8 cellular contexts compared by ENCODE assay signal in genomic region chr19:12778020-12778904, GRCh38. TPM values are rescaled to one million over a fixed set of nuclear protein-coding genes. Genes with fewer than 3 reads are reported as not detected.
A peak's percentile ranks its signal among the peaks of the same experiment; 100 is the strongest.
DNase-seq lines count a peak whose midpoint lies in the region; ATAC-seq and TF ChIP-seq lines count a peak whose summit lies in the region.

No MANE protein-coding gene starts in this region.

- peak overlapping the region; percentile 80 for H3K4me3 Mint-ChIP-seq in activated naive CD8-positive, alpha-beta T cell treated with anti-CD3 and anti-CD28 coated beads for 36 hours

- DNase-seq in GM23248, result peak; percentile 88
- peak; percentile 86 for DNase-seq in NCI-H82 treated with DMSO at 0.1 percent for 48 hours (lab: John Stamatoyannopoulos, UW; ENCODE audit: unreplicated experiment)
- peak; percentile 52 for DNase-seq in activated naive CD8-positive, alpha-beta T cell treated with anti-CD3 and anti-CD28 coated beads for 36 hours
- DNase-seq in Right ventricle myocardium inferior (ENCODE audit: missing footprints), result peak; percentile 88
- DNase-seq in osteoblast (ENCODE audit: insufficient read length, low spot score, missing footprints), result peak; percentile 98
- DNase-seq in amniotic stem cell (lab: John Stamatoyannopoulos, UW), result no peak

- peaks cover 41% of the 10 kb centered on the region for H3F3A ChIP-seq in GM23248 (ENCODE audit: insufficient read depth)

- H3K9me2 ChIP-seq in GM23248 (ENCODE audit: insufficient read depth), result no peaks in the 10 kb centered on the region

- peaks cover 56 to 77% (median 71%) of the 10 kb centered on the region in 10 experiments for H3K4me1 ChIP-seq in BLaER1 treated with 17β-estradiol and CSF1 and Interleukin-3, amounts not matched to agents 10 nM and 100 nM
- H3K4me1 ChIP-seq in GM23248 (ENCODE audit: insufficient read depth) (peaks cover 18% of the 10 kb centered on the region), osteoblast (ENCODE audit: insufficient read depth, low read length) (peaks cover 42% of the 10 kb centered on the region)

- peaks cover 27% of the 10 kb centered on the region for H3K4me1 Mint-ChIP-seq in activated naive CD8-positive, alpha-beta T cell treated with anti-CD3 and anti-CD28 coated beads for 36 hours

- H3K36me3 Mint-ChIP-seq in activated naive CD8-positive, alpha-beta T cell treated with anti-CD3 and anti-CD28 coated beads for 36 hours, result no peaks in the 10 kb centered on the region

- peaks cover 0 to 6% (median 0%) of the 10 kb centered on the region in 11 experiments; a peak in 2 of 22 replicates for H4K20me1 ChIP-seq in BLaER1 treated with 17β-estradiol and CSF1 and Interleukin-3, amounts not matched to agents 10 nM and 100 nM
- no peaks in the 10 kb centered on the region for H4K20me1 ChIP-seq in GM23248 (ENCODE audit: insufficient read depth)
- H4K20me1 ChIP-seq in osteoblast (ENCODE audit: insufficient read depth, low read length), result no peaks in the 10 kb centered on the region

- TF ChIP-seq CTCF in osteoblast (IDR thresholded peaks at IDR 0.05; ENCODE audit: extremely low read depth, low read depth, low read length), result no peak

- WGBS in GM23248 (ENCODE audit: low coverage in 1 of 2, low lambda C conversion rate in 2 of 2, missing lambda C conversion rate in 2 of 2), 2 experiments, result 1% methylated on average over 37 to 42 of the region's 44 CpGs

- H3K27me3 ChIP-seq in BLaER1 treated with 17β-estradiol and CSF1 and Interleukin-3, amounts not matched to agents 10 nM and 100 nM, result no peaks in the 10 kb centered on the region
- H3K27me3 ChIP-seq in GM23248 (replicated peaks; ENCODE audit: insufficient read depth) (no peaks in the 10 kb centered on the region), osteoblast (ENCODE audit: insufficient read depth, low read length) (no peaks in the 10 kb centered on the region)

- no peaks in the 10 kb centered on the region for H3K36me3 ChIP-seq in BLaER1 treated with 17β-estradiol and CSF1 and Interleukin-3, amounts not matched to agents 10 nM and 100 nM
- H3K36me3 ChIP-seq in GM23248 (ENCODE audit: low read depth), result no peaks in the 10 kb centered on the region
- no peaks in the 10 kb centered on the region for H3K36me3 ChIP-seq in osteoblast (ENCODE audit: insufficient read depth, low read length)

- H3K4me3 ChIP-seq in BLaER1 treated with 17β-estradiol and CSF1 and Interleukin-3, amounts not matched to agents 10 nM and 100 nM, result peak overlapping the region; percentile 56 to 79 (median 64)
- peak overlapping the region; percentile 77 for H3K4me3 ChIP-seq in GM23248
- H3K4me3 ChIP-seq in osteoblast (ENCODE audit: insufficient read depth, low read length), result peak overlapping the region; percentile 84

- intact Hi-C loops in Right ventricle myocardium inferior (cut with DNase I), result no loop called here

- peak overlapping the region; percentile 81 for H2AFZ ChIP-seq in GM23248
- H2AFZ ChIP-seq in osteoblast (ENCODE audit: low read length), result peak overlapping the region; percentile 86

- in situ Hi-C loops in GM23248 (cut with MboI), result no loop called here

- peak; percentile 36 for ATAC-seq in Right ventricle myocardium inferior
- ATAC-seq in GM18520 (IDR thresholded peaks at IDR 0.05; ENCODE audit: unreplicated experiment), result no peak

- no peaks in the 10 kb centered on the region for H3K27me3 Mint-ChIP-seq in activated naive CD8-positive, alpha-beta T cell treated with anti-CD3 and anti-CD28 coated beads for 36 hours

- H3K9ac ChIP-seq in BLaER1 treated with 17β-estradiol and CSF1 and Interleukin-3, amounts not matched to agents 10 nM and 100 nM, result peak overlapping the region; percentile 67 to 89 (median 83)
- H3K9ac ChIP-seq in GM23248, result peak overlapping the region; percentile 89

- H3K79me2 ChIP-seq in GM23248 (ENCODE audit: insufficient read depth) (no peaks in the 10 kb centered on the region), osteoblast (ENCODE audit: insufficient read depth, low read length) (no peaks in the 10 kb centered on the region)

- H3K9me3 Mint-ChIP-seq in activated naive CD8-positive, alpha-beta T cell treated with anti-CD3 and anti-CD28 coated beads for 36 hours, result no peaks in the 10 kb centered on the region

- peak overlapping the region; percentile 73 to 93 (median 85) for H3K27ac ChIP-seq in BLaER1 treated with 17β-estradiol and CSF1 and Interleukin-3, amounts not matched to agents 10 nM and 100 nM
- H3K27ac ChIP-seq in GM23248 (peak overlapping the region; percentile 96), osteoblast (ENCODE audit: low read depth, low read length) (peak overlapping the region; percentile 98)

- H3K9me3 ChIP-seq in BLaER1 treated with 17β-estradiol and CSF1 and Interleukin-3, amounts not matched to agents 10 nM and 100 nM (replicated peaks in 1 of 11), result no peaks in the 10 kb centered on the region
- H3K9me3 ChIP-seq in GM23248 (ENCODE audit: low read depth) (no peaks in the 10 kb centered on the region), osteoblast (ENCODE audit: low read depth, low read length) (no peaks in the 10 kb centered on the region)

- peak overlapping the region; percentile 67 for H3K27ac Mint-ChIP-seq in activated naive CD8-positive, alpha-beta T cell treated with anti-CD3 and anti-CD28 coated beads for 36 hours

- peak overlapping the region; percentile 83 to 98 (median 95) for H3K4me2 ChIP-seq in BLaER1 treated with 17β-estradiol and CSF1 and Interleukin-3, amounts not matched to agents 10 nM and 100 nM
- H3K4me2 ChIP-seq in GM23248 (ENCODE audit: unreplicated experiment), result peak overlapping the region; percentile 94
- H3K4me2 ChIP-seq in osteoblast (ENCODE audit: insufficient read depth, low read length), result peak overlapping the region; percentile 100

RNA-seq across cellular contexts. Expression of gene HOOK2, which starts 2.9 kb away (rescaled TPM):
- 17.1 TPM in 2 replicates for total RNA-seq in GM23248 (2014; rRNA removed; shearing (Covaris generic))
- polyA plus RNA-seq in GM23248 (2016; fragmentation: Nextera tagmentation; extraction: Ambion mirVana), result 11.8 and 12.4 TPM in 2 replicates
- total RNA-seq in activated naive CD8-positive, alpha-beta T cell treated with anti-CD3 and anti-CD28 coated beads for 36 hours, result 10 to 100 TPM; 13.0 to 13.8 TPM
- 51.6 TPM for total RNA-seq in Right ventricle myocardium inferior
- 16.8 and 21.7 TPM in 2 replicates for total RNA-seq in osteoblast

RNA-seq across cellular contexts. Expression of gene JUNB, which starts 13.0 kb away (rescaled TPM):
- total RNA-seq in GM23248 (2014; rRNA removed; shearing (Covaris generic)), result 159 and 195 TPM in 2 replicates
- 95.1 and 96.2 TPM in 2 replicates for polyA plus RNA-seq in GM23248 (2016; fragmentation: Nextera tagmentation; extraction: Ambion mirVana)
- 100 to 1,000 TPM; 171 to 175 TPM for total RNA-seq in activated naive CD8-positive, alpha-beta T cell treated with anti-CD3 and anti-CD28 coated beads for 36 hours
- total RNA-seq in Right ventricle myocardium inferior (25.0 TPM), osteoblast (85.5 and 93.0 TPM in 2 replicates)

RNA-seq across cellular contexts. Expression of gene PRDX2, which starts 23.3 kb away (rescaled TPM):
- total RNA-seq in GM23248 (2014; rRNA removed; shearing (Covaris generic)), result 230 TPM in 2 replicates
- 252 TPM in 2 replicates for polyA plus RNA-seq in GM23248 (2016; fragmentation: Nextera tagmentation; extraction: Ambion mirVana)
- 100 to 1,000 TPM; 238 to 241 TPM for total RNA-seq in activated naive CD8-positive, alpha-beta T cell treated with anti-CD3 and anti-CD28 coated beads for 36 hours
- total RNA-seq in Right ventricle myocardium inferior, result 692 TPM
- total RNA-seq in osteoblast, result 155 and 156 TPM in 2 replicates

RNA-seq across cellular contexts. Expression of gene THSD8, which starts 23.6 kb away (rescaled TPM):
- total RNA-seq in GM23248 (2014; rRNA removed; shearing (Covaris generic)), result not detected in 2 replicates
- 10.8 and 12.5 TPM in 2 replicates for polyA plus RNA-seq in GM23248 (2016; fragmentation: Nextera tagmentation; extraction: Ambion mirVana)
- total RNA-seq in activated naive CD8-positive, alpha-beta T cell treated with anti-CD3 and anti-CD28 coated beads for 36 hours, result 10 to 100 TPM; 25.3 to 30.5 TPM
- total RNA-seq in Right ventricle myocardium inferior (1.7 TPM), osteoblast (0.29 TPM in 1 of 2 replicates, not detected in the other)

RNA-seq across cellular contexts. Expression of gene BEST2, which starts 26.7 kb away (rescaled TPM):
- not detected in 2 replicates for total RNA-seq in GM23248 (2014; rRNA removed; shearing (Covaris generic))
- polyA plus RNA-seq in GM23248 (2016; fragmentation: Nextera tagmentation; extraction: Ambion mirVana), result not detected in 2 replicates
- total RNA-seq in activated naive CD8-positive, alpha-beta T cell treated with anti-CD3 and anti-CD28 coated beads for 36 hours, result not detected
- not detected for total RNA-seq in Right ventricle myocardium inferior
- total RNA-seq in osteoblast, result not detected in 2 replicates
